Comparison of ENCODE assay signal across 9 cellular contexts in genomic region chr13:96984061-96984508, GRCh38. TPM values are rescaled to one million over a fixed set of nuclear protein-coding genes. Genes with fewer than 3 reads are reported as not detected.
DNase-seq lines count a peak whose midpoint lies in the region; ATAC-seq, FAIRE-seq and TF ChIP-seq lines count a peak whose summit lies in the region.
"Had no signal": no experiment of that assay in that cellular context is flagged by ENCODE, and none has a peak within 500 bp of the region (broad histone marks: within the 10 kb centered on the region; RNA-seq: fewer than 3 reads in every experiment).

No MANE protein-coding gene starts in this region.

- no peaks in the 10 kb centered on the region for H3K36me3 ChIP-seq in GM23248 (ENCODE audit: low read depth)
- no peaks in the 10 kb centered on the region for H3K36me3 ChIP-seq in K562 (ENCODE audit: control insufficient read depth, insufficient read depth, low read length)
- no peaks in the 10 kb centered on the region for H3K36me3 ChIP-seq in liver (ENCODE audit: control insufficient read depth in 4 of 4, insufficient read depth in 3 of 4, low read depth in 1 of 4, low read length in 3 of 4)

- H3K9me3 ChIP-seq in GM23248 (ENCODE audit: low read depth), result no peaks in the 10 kb centered on the region
- H3K9me3 ChIP-seq in K562 (replicated peaks; ENCODE audit: control insufficient read depth, insufficient read depth, low read depth, low read length), result no peaks in the 10 kb centered on the region
- peaks cover 0 to 3% (median 0%) of the 10 kb centered on the region in 4 donors for H3K9me3 ChIP-seq in liver (ENCODE audit: control insufficient read depth in 4 of 4, low read length in 3 of 4)

- in situ Hi-C loops in GM23248 (cut with MboI), result no loop called here
- in situ Hi-C loops in K562 (cut with MboI), result no loop called here

- intact Hi-C loops in K562 (cut with micrococcal nuclease), result no loop called here

- no peak for TF ChIP-seq EP300 in K562 (IDR thresholded peaks at IDR 0.05; ENCODE audit: low read length)

- H3K4me2 ChIP-seq in GM23248 (ENCODE audit: unreplicated experiment) (no peak overlapping the region), K562 (ENCODE audit: insufficient read depth, low read length) (peak overlapping the region; percentile 46)

- no peak for FAIRE-seq in K562 (lab: Jason Lieb, UNC)

- TF ChIP-seq RAD21 in K562 (CRISPR knock-in tag; conservative IDR thresholded peaks at IDR 0.05 in 1 of 2, IDR thresholded peaks at IDR 0.05 in 1 of 2) (no peak), liver (IDR thresholded peaks at IDR 0.05) (no peak)

- WGBS in GM23248 (ENCODE audit: low coverage in 1 of 2, low lambda C conversion rate in 2 of 2, missing lambda C conversion rate in 2 of 2), 2 experiments, result 47 to 53% methylated on average over 6 of the region's 6 CpGs
- WGBS in K562 (ENCODE audit: insufficient coverage, low coverage, missing lambda C conversion rate), result 0% methylated on average over 6 of the region's 6 CpGs
- WGBS in liver, result 31% methylated on average over 6 of the region's 6 CpGs

- H3K79me2 ChIP-seq in GM23248 (ENCODE audit: insufficient read depth) (no peaks in the 10 kb centered on the region), K562 (ENCODE audit: control insufficient read depth, insufficient read depth, low read length) (no peaks in the 10 kb centered on the region)

- H3K27me3 ChIP-seq in GM23248 (replicated peaks; ENCODE audit: insufficient read depth) (no peaks in the 10 kb centered on the region), K562 (ENCODE audit: control insufficient read depth in 2 of 2, insufficient read depth in 2 of 2, low read length in 2 of 2) (peaks cover 3 to 5% of the 10 kb centered on the region in 2 experiments; a peak in 2 of 5 replicates), liver (ENCODE audit: control insufficient read depth in 4 of 4, insufficient read depth in 4 of 4, low read length in 3 of 4) (peaks cover 0 to 13% (median 0%) of the 10 kb centered on the region in 4 donors)

- peak; percentile 88 for ATAC-seq in K562

- H3K4me3 ChIP-seq in GM23248 (no peak overlapping the region), K562 (no peak overlapping the region), liver (ENCODE audit: low read depth in 1 of 3, low read length in 3 of 3) (no peak overlapping the region)

- CTCF ChIA-PET in K562 (lab: Yijun Ruan, JAX; ENCODE audit: low intra/inter-chr PET ratio), result no interaction called here

- no peaks in the 10 kb centered on the region for H3K9me1 ChIP-seq in K562 (ENCODE audit: control insufficient read depth, insufficient read depth, low read length)

- no peaks in the 10 kb centered on the region for H3F3A ChIP-seq in GM23248 (ENCODE audit: insufficient read depth)

- no peak overlapping the region for H3K27ac ChIP-seq in GM23248
- H3K27ac ChIP-seq in K562 (ENCODE audit: extremely low read depth, low read depth, low read length), result no peak overlapping the region
- H3K27ac ChIP-seq in liver (ENCODE audit: low read depth in 1 of 2, low read length in 2 of 2), result no peak overlapping the region

- H4K20me1 ChIP-seq in GM23248 (ENCODE audit: insufficient read depth) (no peaks in the 10 kb centered on the region), K562 (replicated peaks; ENCODE audit: control insufficient read depth, insufficient read depth, low read length) (no peaks in the 10 kb centered on the region)

- BruUV-seq in K562 (replicated peaks; lab: Mats Ljungman, UMichigan), result no TSS peak

- TF ChIP-seq CTCF in K562 (IDR thresholded peaks at IDR 0.05 in 2 of 3, conservative IDR thresholded peaks at IDR 0.05 in 1 of 3; ENCODE audit: insufficient read depth in 2 of 3, low read depth in 1 of 3, low read length in 3 of 3) (peak in 2 of 3 experiments; percentile 25 to 26; a peak in 1 of 6 replicates), liver (IDR thresholded peaks at IDR 0.05; ENCODE audit: low read depth, low read length, missing input control) (no peak)

- DNase-seq in NCI-H748 (lab: John Stamatoyannopoulos, UW; ENCODE audit: unreplicated experiment) (peak; percentile 63), NCI-H748 treated with DMSO at 0.1 percent for 48 hours (lab: John Stamatoyannopoulos, UW) (no peak), GM23248 (peak; percentile 16), NCI-H1417 (lab: John Stamatoyannopoulos, UW) (peak; percentile 26 to 89 (median 80)), K562 (ENCODE audit: extremely low read depth in 1 of 4, low spot score in 3 of 4) (peak in 2 of 4 experiments; percentile 8 to 11), AG08396 (ENCODE audit: low spot score) (no peak), RKO (ENCODE audit: low spot score) (no peak)

- H2AFZ ChIP-seq in GM23248 (no peak overlapping the region), K562 (ENCODE audit: low read depth, low read length) (0 out of 2 replicates have a peak overlapping the region, but pooled peaks have one; percentile 32)

- no peaks in the 10 kb centered on the region for H3K9me2 ChIP-seq in GM23248 (ENCODE audit: insufficient read depth)

- H3K4me1 ChIP-seq in GM23248 (ENCODE audit: insufficient read depth), result peaks cover 4% of the 10 kb centered on the region; the same call in 1 of the 2 replicates
- no peaks in the 10 kb centered on the region for H3K4me1 ChIP-seq in K562 (replicated peaks in 1 of 2; ENCODE audit: control insufficient read depth in 2 of 2, insufficient read depth in 2 of 2, low read length in 2 of 2)
- peaks cover 0 to 3% (median 0%) of the 10 kb centered on the region in 4 donors for H3K4me1 ChIP-seq in liver (ENCODE audit: control insufficient read depth in 4 of 4, insufficient read depth in 4 of 4, low read length in 3 of 4)

- POLR2A ChIA-PET in K562 (lab: Yijun Ruan, JAX), result interaction anchor here (0.6 to 0.9 kb wide), 2 partner anchors 22 to 921 kb away, joined by 3 read pairs; no protein-coding TSS in a partner anchor

- no peak overlapping the region for H3K9ac ChIP-seq in GM23248
- H3K9ac ChIP-seq in K562 (ENCODE audit: insufficient read depth in 1 of 2, low read depth in 2 of 2, low read length in 2 of 2), result no peak overlapping the region
- H3K9ac ChIP-seq in liver (ENCODE audit: low read depth in 1 of 2, low read length in 2 of 2), result peak overlapping the region in 1 of 2 donors; percentile 27

- TF ChIP-seq POLR2A in K562 (conservative IDR thresholded peaks at IDR 0.05), result no peak

TF ChIP-seq in K562, 482 proteins besides CTCF, POLR2A, EP300 and RAD21 (continues in another document):
- no peak for TF ChIP-seq TEAD2 (tag; IDR thresholded peaks at IDR 0.05)
- TF ChIP-seq RNF2 (IDR thresholded peaks at IDR 0.05), result no peak
- no peak for TF ChIP-seq NFYB (IDR thresholded peaks at IDR 0.05; ENCODE audit: extremely low read depth, insufficient read length)
- TF ChIP-seq SMARCC2 (IDR thresholded peaks at IDR 0.05; ENCODE audit: low read depth), result no peak
- TF ChIP-seq ZNF165 (CRISPR knock-in tag; IDR thresholded peaks at IDR 0.05; ENCODE audit: borderline replicate concordance), result no peak
- TF ChIP-seq TAL1 (IDR thresholded peaks at IDR 0.05), result peak; percentile 50; the same call in 1 of the 2 replicates
- TF ChIP-seq TCF3 (CRISPR knock-in tag; IDR thresholded peaks at IDR 0.05), result 0 out of 2 replicates have a peak, but pooled peaks have one; percentile 19

TF ChIP-seq in liver, 16 proteins besides CTCF, POLR2A, EP300 and RAD21:
- TF ChIP-seq NR2F2 (IDR thresholded peaks at IDR 0.05) (peak; percentile 82), FOXA2 (IDR thresholded peaks at IDR 0.05) (no peak), SP1 (IDR thresholded peaks at IDR 0.05) (peak; percentile 22)
TF ChIP-seq in liver: peak in this region for 2.

RNA-seq across cellular contexts. Expression of gene OXGR1, which starts 10.2 kb away (rescaled TPM):
- total RNA-seq in GM23248 (2014; rRNA removed; shearing (Covaris generic)), result not detected in 2 replicates
- polyA plus RNA-seq in GM23248 (2016; fragmentation: Nextera tagmentation; extraction: Ambion mirVana) (not detected in 2 replicates), K562 (2011; rRNA removed) (not detected in 2 replicates), K562 (2014; fragmentation: Illumina TruSeq; extraction: Trizol) (not detected in 2 replicates), K562 (2014; fragmentation: Nextera tagmentation; extraction: Ambion mirVana) (under 1 TPM in 1 of 2 experiments, not detected in 1; 0.03 TPM), K562 (2014; rRNA removed) (not detected in 2 replicates), liver (not detected)
- not detected in 2 replicates for total RNA-seq in K562 (2011; cell fraction: chromatin; rRNA removed; ENCODE audit: low replicate concordance)
- not detected in 2 replicates for total RNA-seq in K562 (2011; cell fraction: nucleolus; rRNA removed)
- not detected in 2 replicates for total RNA-seq in K562 (2011; cell fraction: nucleoplasm; rRNA removed)
- total RNA-seq in K562 (2014; rRNA removed) (not detected in 2 replicates), K562 (2014; rRNA removed; fragmentation: Illumina TruSeq; extraction: Trizol) (not detected in 2 replicates), K562 (2015; rRNA removed; fragmentation: Illumina TruSeq; extraction: Trizol) (not detected in 2 replicates), K562 (2021) (not detected in 2 replicates), liver (not detected)
- not detected in 2 replicates for polyA plus RNA-seq in K562 (2011; cell fraction: cytosol; rRNA removed)
- polyA plus RNA-seq in K562 (2011; cell fraction: nucleus; rRNA removed), result not detected in 2 replicates
- not detected in 2 replicates for polyA plus RNA-seq in K562 (2012)
- not detected in 2 replicates for polyA minus RNA-seq in K562 (2011; rRNA and poly(A)+ RNA removed)
- not detected in 2 replicates for polyA minus RNA-seq in K562 (2011; cell fraction: cytosol; rRNA and poly(A)+ RNA removed)
- not detected in 2 replicates for polyA minus RNA-seq in K562 (2011; cell fraction: nucleus; rRNA and poly(A)+ RNA removed)
- polyA plus RNA-seq: BJ had no signal

Comparison
In these comparisons a context has a peak if more than half of its experiments do, and no peak if none do; other contexts are left out.
1. DNase-seq: peak in NCI-H748 (single experiment), GM23248 (single experiment) and NCI-H1417 (3 of 3); none in NCI-H748 treated with DMSO at 0.1 percent for 48 hours (single experiment), AG08396 (single experiment) and RKO (single experiment).